In the genomic region with DNA sequence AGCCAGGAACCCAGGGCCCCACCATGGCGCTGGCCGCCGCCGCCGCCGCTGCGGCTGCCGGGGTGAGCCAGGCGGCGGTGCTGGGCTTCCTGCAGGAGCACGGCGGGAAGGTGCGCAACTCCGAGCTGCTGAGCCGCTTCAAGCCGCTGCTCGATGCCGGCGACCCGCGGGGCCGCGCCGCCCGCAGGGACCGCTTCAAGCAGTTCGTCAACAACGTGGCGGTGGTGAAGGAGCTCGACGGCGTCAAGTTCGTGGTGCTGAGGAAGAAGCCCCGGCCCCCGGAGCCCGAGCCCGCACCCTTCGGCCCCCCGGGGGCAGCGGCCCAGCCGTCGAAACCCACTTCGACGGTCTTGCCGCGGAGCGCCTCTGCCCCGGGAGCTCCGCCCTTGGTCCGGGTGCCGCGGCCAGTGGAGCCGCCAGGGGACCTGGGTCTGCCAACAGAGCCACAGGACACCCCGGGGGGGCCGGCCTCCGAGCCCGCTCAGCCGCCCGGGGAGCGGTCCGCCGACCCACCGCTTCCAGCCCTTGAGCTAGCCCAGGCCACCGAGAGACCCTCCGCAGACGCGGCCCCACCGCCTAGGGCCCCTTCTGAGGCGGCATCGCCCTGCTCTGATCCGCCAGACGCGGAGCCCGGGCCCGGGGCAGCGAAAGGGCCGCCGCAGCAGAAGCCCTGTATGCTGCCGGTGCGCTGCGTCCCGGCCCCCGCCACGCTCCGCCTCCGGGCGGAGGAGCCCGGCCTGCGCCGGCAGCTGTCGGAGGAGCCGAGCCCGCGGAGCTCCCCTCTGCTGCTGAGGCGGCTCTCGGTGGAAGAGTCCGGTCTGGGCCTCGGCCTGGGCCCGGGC, we compare ENCODE assay signal across 9 cellular contexts. TPM values are rescaled to one million over a fixed set of nuclear protein-coding genes. Genes with fewer than 3 reads are reported as not detected.
DNase-seq lines count a peak whose midpoint lies in the region; ATAC-seq and TF ChIP-seq lines count a peak whose summit lies in the region.
"Had no signal": no experiment of that assay in that cellular context is flagged by ENCODE, and none has a peak within 500 bp of the region (broad histone marks: within the 10 kb centered on the region; RNA-seq: fewer than 3 reads in every experiment).

No MANE protein-coding gene starts in this region.

- H3K36me3 ChIP-seq in heart left ventricle, result no peaks in the 10 kb centered on the region

- peak; percentile 94 for DNase-seq in 8988T
- peak; percentile 51 for DNase-seq in GM13976 (ENCODE audit: low spot score)
- peak; percentile 20 for DNase-seq in activated T-cell treated with anti-CD3 and anti-CD28 coated beads, Interleukin-2, amount 50 U/mL, for 4 hours
- DNase-seq in heart left ventricle, result peak in 2 of 5 donors; percentile 31 to 65
- DNase-seq in retina, result peak; percentile 69

- intact Hi-C loops in heart left ventricle (cut with DNase I), result loop anchor here in 5 of 10 donors (5.0 to 10.0 kb wide), 5 partner anchors 37 to 439 kb away; partner anchors contain the start of gene SEPTIN8 (in 1 of the 5)

- H3K27me3 ChIP-seq in heart left ventricle, result peaks cover 20 to 59% (median 33%) of the 10 kb centered on the region in 9 donors

- H3K4me3 Mint-ChIP-seq in activated T-cell treated with anti-CD3 and anti-CD28 coated beads, Interleukin-2, amount 50 U/mL, for 4 hours, result no peak overlapping the region

- no peak overlapping the region for H3K27ac ChIP-seq in heart left ventricle

- H3K9me3 ChIP-seq in heart left ventricle, result no peaks in the 10 kb centered on the region

- H3K27me3 Mint-ChIP-seq in activated T-cell treated with anti-CD3 and anti-CD28 coated beads, Interleukin-2, amount 50 U/mL, for 4 hours (ENCODE audit: low read depth), result peaks cover 49% of the 10 kb centered on the region

- TF ChIP-seq CTCF in GM13976 (IDR thresholded peaks at IDR 0.05; ENCODE audit: borderline replicate concordance, control extremely low read depth, extremely low read depth, insufficient read depth, missing control alignments) (no peak), heart left ventricle (IDR thresholded peaks at IDR 0.05) (no peak)

- H3K4me1 Mint-ChIP-seq in activated T-cell treated with anti-CD3 and anti-CD28 coated beads, Interleukin-2, amount 50 U/mL, for 4 hours (ENCODE audit: low read depth), result peaks cover 11% of the 10 kb centered on the region

- peak overlapping the region; percentile 23 to 52 (median 40) for H3K4me3 ChIP-seq in heart left ventricle

- WGBS in heart left ventricle, 4 donors, result 2 to 6% (median 3%) methylated on average over 23 to 99 of the region's 99 CpGs

- TF ChIP-seq POLR2A in heart left ventricle (IDR thresholded peaks at IDR 0.05), result no peak

- H3K9me3 Mint-ChIP-seq in activated T-cell treated with anti-CD3 and anti-CD28 coated beads, Interleukin-2, amount 50 U/mL, for 4 hours, result no peaks in the 10 kb centered on the region
- H3K9me3 Mint-ChIP-seq: activated naive CD4-positive, alpha-beta T cell treated with anti-CD3 and anti-CD28 coated beads, Interleukin-2, amount 50 U/mL, for 24 hours had no signal

- no peaks in the 10 kb centered on the region for H3K36me3 Mint-ChIP-seq in activated T-cell treated with anti-CD3 and anti-CD28 coated beads, Interleukin-2, amount 50 U/mL, for 4 hours (ENCODE audit: insufficient read depth)

- in situ Hi-C loops in GM13976 (cut with MboI; ENCODE audit: low sequenced_read_pairs, unreplicated experiment), result loop anchor here (10.0 kb wide), 1 partner anchor 289 kb away; no protein-coding TSS in a partner anchor

- H3K4me1 ChIP-seq in heart left ventricle, result peaks cover 0 to 18% (median 3%) of the 10 kb centered on the region in 12 donors

- ATAC-seq in activated T-cell treated with anti-CD3 and anti-CD28 coated beads, Interleukin-2, amount 50 U/mL, for 4 hours, result peak; percentile 64 to 71
- peak in 3 of 4 donors; percentile 20 to 80 (median 59) for ATAC-seq in heart left ventricle
- no peak for ATAC-seq in HG03280 (IDR thresholded peaks at IDR 0.05; ENCODE audit: unreplicated experiment)
- no peak for ATAC-seq in GM18873 (IDR thresholded peaks at IDR 0.05; ENCODE audit: low FRiP score, unreplicated experiment)
- ATAC-seq in GM19324 (IDR thresholded peaks at IDR 0.05; ENCODE audit: low FRiP score, unreplicated experiment), result no peak

RNA-seq across cellular contexts. Expression of gene SOWAHA, which starts 0.7 kb away (rescaled TPM):
- under 1 TPM in 1 of 3 donors, not detected in 2; 0.05 TPM for total RNA-seq in activated T-cell treated with anti-CD3 and anti-CD28 coated beads, Interleukin-2, amount 50 U/mL, for 4 hours
- total RNA-seq in heart left ventricle, result under 1 TPM in 3 of 9 donors, not detected in 6; 0.24 to 0.50 (median 0.38) TPM
- under 1 TPM; 0.03 to 0.08 TPM for polyA plus RNA-seq in heart left ventricle

RNA-seq across cellular contexts. Expression of gene SHROOM1, which starts 16.6 kb away (rescaled TPM):
- 1 to 10 TPM in 1 of 3 donors, under 1 TPM in 2; 0.79 to 1.4 (median 0.83) TPM for total RNA-seq in activated T-cell treated with anti-CD3 and anti-CD28 coated beads, Interleukin-2, amount 50 U/mL, for 4 hours
- 1 to 10 TPM; 2.9 to 6.8 (median 4.7) TPM for total RNA-seq in heart left ventricle
- 1 to 10 TPM; 2.0 to 4.8 TPM for polyA plus RNA-seq in heart left ventricle

RNA-seq across cellular contexts. Expression of gene SEPTIN8, which starts 36.8 kb away (rescaled TPM):
- total RNA-seq in activated T-cell treated with anti-CD3 and anti-CD28 coated beads, Interleukin-2, amount 50 U/mL, for 4 hours, result 10 to 100 TPM; 12.8 to 18.2 (median 13.7) TPM
- total RNA-seq in heart left ventricle, result 10 to 100 TPM; 24.5 to 47.6 (median 33.8) TPM
- 10 to 100 TPM; 11.0 to 19.2 TPM for polyA plus RNA-seq in heart left ventricle

RNA-seq across cellular contexts. Expression of gene GDF9, which starts 52.4 kb away (rescaled TPM):
- under 1 TPM; 0.27 to 0.89 (median 0.32) TPM for total RNA-seq in activated T-cell treated with anti-CD3 and anti-CD28 coated beads, Interleukin-2, amount 50 U/mL, for 4 hours
- under 1 TPM in 8 of 9 donors, not detected in 1; 0.25 to 1.00 (median 0.51) TPM for total RNA-seq in heart left ventricle
- polyA plus RNA-seq in heart left ventricle, result under 1 TPM; 0.10 to 0.27 TPM

RNA-seq across cellular contexts. Expression of gene UQCRQ, which starts 52.6 kb away (rescaled TPM):
- total RNA-seq in activated T-cell treated with anti-CD3 and anti-CD28 coated beads, Interleukin-2, amount 50 U/mL, for 4 hours, result 100 to 1,000 TPM; 475 to 549 (median 490) TPM
- total RNA-seq in heart left ventricle, result 1,000 to 10,000 TPM in 6 of 9 donors, 100 to 1,000 TPM in 3; 539 to 2,034 (median 1,454) TPM
- polyA plus RNA-seq in heart left ventricle, result 1,000 to 10,000 TPM in 1 of 2 donors, 100 to 1,000 TPM in 1; 656 to 2,165 TPM

Comparison
In these comparisons a context has a peak if more than half of its experiments do, and no peak if none do; other contexts are left out.
1. ATAC-seq: peak in activated T-cell treated with anti-CD3 and anti-CD28 coated beads, Interleukin-2, amount 50 U/mL, for 4 hours (2 of 2) and heart left ventricle (3 of 4); none in HG03280 (single experiment), GM18873 (single experiment) and GM19324 (single experiment).